Comparison of ENCODE assay signal across 10 cellular contexts in the genomic region with DNA sequence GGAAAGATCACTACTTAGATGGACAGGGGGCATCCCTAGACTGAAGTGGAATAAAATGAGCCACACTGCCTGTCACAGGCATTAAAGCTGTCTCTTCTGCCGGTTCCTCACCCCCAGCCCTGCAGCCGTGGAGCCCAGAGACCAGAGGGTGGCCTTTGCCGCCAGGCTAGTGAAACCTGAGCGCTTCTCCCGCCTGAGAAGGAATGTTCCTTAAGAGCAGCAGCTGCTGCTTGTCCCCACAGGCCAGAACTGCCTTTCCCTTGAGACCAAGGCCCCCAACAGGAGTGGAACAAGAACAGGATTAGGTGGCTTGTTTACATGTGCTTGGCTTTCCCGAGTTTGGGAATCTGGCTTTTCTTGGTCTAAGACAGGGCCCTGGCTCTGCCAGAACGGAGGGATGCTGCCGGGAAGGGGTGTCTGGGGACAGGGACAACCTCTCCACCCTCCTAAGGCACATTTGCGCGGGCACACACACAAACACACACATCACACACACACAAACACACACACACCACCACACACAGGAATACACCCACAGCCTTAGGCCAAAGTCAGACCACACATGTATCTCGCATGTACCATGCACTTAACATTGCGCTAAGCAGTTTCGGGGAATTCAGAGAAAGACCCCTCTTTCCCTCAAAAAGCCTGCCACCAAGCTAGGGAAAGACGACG.
DNase-seq lines count a peak whose midpoint lies in the region; ATAC-seq and TF ChIP-seq lines count a peak whose summit lies in the region.
"Had no signal": no experiment of that assay in that cellular context is flagged by ENCODE, and none has a peak within 500 bp of the region (broad histone marks: within the 10 kb centered on the region; RNA-seq: fewer than 3 reads in every experiment).

No MANE protein-coding gene starts in this region.

- H3K79me2 ChIP-seq in GM23338 (replicated peaks; ENCODE audit: insufficient read depth): no peaks in the 10 kb centered on the region

- peak overlapping the region; percentile 76; the same call in 1 of the 2 replicates for H2AFZ ChIP-seq in GM23338

- H3K27me3 ChIP-seq in GM23338 (ENCODE audit: insufficient read depth) (no peaks in the 10 kb centered on the region), left ventricle myocardium inferior (ENCODE audit: low read depth) (peaks cover 3% of the 10 kb centered on the region)

- TF ChIP-seq CTCF in GM23338 (conservative IDR thresholded peaks at IDR 0.05; ENCODE audit: low read depth in 2 of 2): no peak
- no peak for TF ChIP-seq CTCF in left ventricle myocardium inferior (IDR thresholded peaks at IDR 0.05; ENCODE audit: borderline replicate concordance)
- no peak for TF ChIP-seq CTCF in progenitor cell of endocrine pancreas (IDR thresholded peaks at IDR 0.05; ENCODE audit: unreplicated experiment)

- peak; percentile 70 for DNase-seq in GM23338 (ENCODE audit: low spot score)
- DNase-seq in NCI-H69 (lab: John Stamatoyannopoulos, UW): peak; percentile 65
- no peak for DNase-seq in left ventricle myocardium inferior
- no peak for DNase-seq in progenitor cell of endocrine pancreas (ENCODE audit: low spot score, unreplicated experiment)
- DNase-seq in NCI-H2227 treated with DMSO at 0.1 percent for 48 hours (lab: John Stamatoyannopoulos, UW): no peak
- no peak for DNase-seq in NCI-H748 (lab: John Stamatoyannopoulos, UW; ENCODE audit: unreplicated experiment)
- no peak for DNase-seq in KG1 (lab: John Stamatoyannopoulos, UW)
- DNase-seq: NCI-H2107 had no signal

- peak overlapping the region; percentile 66; the same call in 1 of the 2 replicates for H3K27ac Mint-ChIP-seq in GM23338
- peak overlapping the region; percentile 25 for H3K27ac Mint-ChIP-seq in progenitor cell of endocrine pancreas
- H3K27ac Mint-ChIP-seq: CD4-positive, alpha-beta memory T cell had no signal

- no peak overlapping the region for H3K4me3 Mint-ChIP-seq in GM23338
- H3K4me3 Mint-ChIP-seq in progenitor cell of endocrine pancreas (ENCODE audit: low read depth): no peak overlapping the region

- H3K4me1 Mint-ChIP-seq in GM23338: peaks cover 58% of the 10 kb centered on the region
- H3K4me1 Mint-ChIP-seq in progenitor cell of endocrine pancreas (ENCODE audit: low read depth): no peaks in the 10 kb centered on the region

- H3K4me1 ChIP-seq in GM23338 (ENCODE audit: insufficient read depth): peaks cover 26% of the 10 kb centered on the region
- H3K4me1 ChIP-seq in left ventricle myocardium inferior: peaks cover 28% of the 10 kb centered on the region

- no peak overlapping the region for H3K4me3 ChIP-seq in GM23338
- H3K4me3 ChIP-seq in left ventricle myocardium inferior: peak overlapping the region; percentile 34

- 0 out of 2 replicates have a peak, but pooled peaks cover 2% of the 10 kb centered on the region for H3K9me2 ChIP-seq in GM23338 (ENCODE audit: insufficient read depth)

- no peaks in the 10 kb centered on the region for H3F3A ChIP-seq in GM23338 (replicated peaks; ENCODE audit: low read depth)

- intact Hi-C loops in left ventricle myocardium inferior (cut with micrococcal nuclease): no loop called here

- peak overlapping the region; percentile 68 for H3K4me2 ChIP-seq in GM23338

- ATAC-seq in GM23338 (peak; percentile 78), HG02759 (IDR thresholded peaks at IDR 0.05; ENCODE audit: unreplicated experiment) (no peak)

- no peaks in the 10 kb centered on the region for H3K9me3 ChIP-seq in left ventricle myocardium inferior (replicated peaks)

- no peaks in the 10 kb centered on the region for H4K20me1 ChIP-seq in GM23338 (replicated peaks; ENCODE audit: insufficient read depth)

- H3K36me3 Mint-ChIP-seq in GM23338 (ENCODE audit: low read depth) (no peaks in the 10 kb centered on the region), progenitor cell of endocrine pancreas (ENCODE audit: insufficient read depth) (peaks cover 18% of the 10 kb centered on the region)
- H3K36me3 Mint-ChIP-seq: CD4-positive, alpha-beta memory T cell had no signal

- H3K36me3 ChIP-seq in GM23338 (ENCODE audit: insufficient read depth) (no peaks in the 10 kb centered on the region), left ventricle myocardium inferior (no peaks in the 10 kb centered on the region)

- H3K27me3 Mint-ChIP-seq in GM23338 (ENCODE audit: insufficient read depth, low read depth, poor library complexity): peaks cover 15% of the 10 kb centered on the region
- no peaks in the 10 kb centered on the region for H3K27me3 Mint-ChIP-seq in progenitor cell of endocrine pancreas

- H3K27ac ChIP-seq in GM23338 (ENCODE audit: low read depth) (no peak overlapping the region), left ventricle myocardium inferior (replicated peaks) (no peak overlapping the region)

- no peaks in the 10 kb centered on the region for H3K9me3 Mint-ChIP-seq in GM23338
- H3K9me3 Mint-ChIP-seq in progenitor cell of endocrine pancreas (ENCODE audit: low read depth): no peaks in the 10 kb centered on the region

TF ChIP-seq in GM23338, 12 proteins besides CTCF, POLR2A, EP300 and RAD21 (continues in another document):
- TF ChIP-seq JUNB (IDR thresholded peaks at IDR 0.05; ENCODE audit: unreplicated experiment): no peak
- TF ChIP-seq, protein P1, sequence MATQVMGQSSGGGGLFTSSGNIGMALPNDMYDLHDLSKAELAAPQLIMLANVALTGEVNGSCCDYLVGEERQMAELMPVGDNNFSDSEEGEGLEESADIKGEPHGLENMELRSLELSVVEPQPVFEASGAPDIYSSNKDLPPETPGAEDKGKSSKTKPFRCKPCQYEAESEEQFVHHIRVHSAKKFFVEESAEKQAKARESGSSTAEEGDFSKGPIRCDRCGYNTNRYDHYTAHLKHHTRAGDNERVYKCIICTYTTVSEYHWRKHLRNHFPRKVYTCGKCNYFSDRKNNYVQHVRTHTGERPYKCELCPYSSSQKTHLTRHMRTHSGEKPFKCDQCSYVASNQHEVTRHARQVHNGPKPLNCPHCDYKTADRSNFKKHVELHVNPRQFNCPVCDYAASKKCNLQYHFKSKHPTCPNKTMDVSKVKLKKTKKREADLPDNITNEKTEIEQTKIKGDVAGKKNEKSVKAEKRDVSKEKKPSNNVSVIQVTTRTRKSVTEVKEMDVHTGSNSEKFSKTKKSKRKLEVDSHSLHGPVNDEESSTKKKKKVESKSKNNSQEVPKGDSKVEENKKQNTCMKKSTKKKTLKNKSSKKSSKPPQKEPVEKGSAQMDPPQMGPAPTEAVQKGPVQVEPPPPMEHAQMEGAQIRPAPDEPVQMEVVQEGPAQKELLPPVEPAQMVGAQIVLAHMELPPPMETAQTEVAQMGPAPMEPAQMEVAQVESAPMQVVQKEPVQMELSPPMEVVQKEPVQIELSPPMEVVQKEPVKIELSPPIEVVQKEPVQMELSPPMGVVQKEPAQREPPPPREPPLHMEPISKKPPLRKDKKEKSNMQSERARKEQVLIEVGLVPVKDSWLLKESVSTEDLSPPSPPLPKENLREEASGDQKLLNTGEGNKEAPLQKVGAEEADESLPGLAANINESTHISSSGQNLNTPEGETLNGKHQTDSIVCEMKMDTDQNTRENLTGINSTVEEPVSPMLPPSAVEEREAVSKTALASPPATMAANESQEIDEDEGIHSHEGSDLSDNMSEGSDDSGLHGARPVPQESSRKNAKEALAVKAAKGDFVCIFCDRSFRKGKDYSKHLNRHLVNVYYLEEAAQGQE (IDR thresholded peaks at IDR 0.05; ENCODE audit: unreplicated experiment): no peak

Comparison
In these comparisons a context has a peak if more than half of its experiments do, and no peak if none do; other contexts are left out.
1. DNase-seq: peak in GM23338 (single experiment) and NCI-H69 (single experiment); none in left ventricle myocardium inferior (single experiment), progenitor cell of endocrine pancreas (single experiment), NCI-H2227 treated with DMSO at 0.1 percent for 48 hours (single experiment), NCI-H748 (single experiment) and KG1 (single experiment).